ENCODE assay signal across 1 cellular context in genomic region chr1:27392778-27393635, GRCh38.
TF ChIP-seq lines count a peak whose summit lies in the region.

No MANE protein-coding gene starts in this region.

TF ChIP-seq in HepG2, 621 proteins besides CTCF, POLR2A, EP300 and RAD21:
- TF ChIP-seq BCL3 (CRISPR knock-in tag; IDR thresholded peaks at IDR 0.05), result no peak
- 0 out of 2 replicates have a peak, but pooled peaks have one; percentile 11 for TF ChIP-seq MAZ (IDR thresholded peaks at IDR 0.05; ENCODE audit: borderline replicate concordance, low read depth, low read length)
- TF ChIP-seq MAZ (CRISPR knock-in tag; IDR thresholded peaks at IDR 0.05; ENCODE audit: low read depth), result no peak
- TF ChIP-seq ARNT2 (CRISPR knock-in tag; IDR thresholded peaks at IDR 0.05; ENCODE audit: low read depth), result 0 out of 2 replicates have a peak, but pooled peaks have one; percentile 14
- TF ChIP-seq ZNF350 (CRISPR knock-in tag; IDR thresholded peaks at IDR 0.05; ENCODE audit: borderline replicate concordance, low read depth), result peak; percentile 2; the same call in 1 of the 2 replicates
- TF ChIP-seq GMEB1 (CRISPR knock-in tag; IDR thresholded peaks at IDR 0.05; ENCODE audit: borderline replicate concordance), result 0 out of 2 replicates have a peak, but pooled peaks have one; percentile 0
- TF ChIP-seq HDAC1 (CRISPR knock-in tag; IDR thresholded peaks at IDR 0.05), result 0 out of 2 replicates have a peak, but pooled peaks have one; percentile 32
- TF ChIP-seq CSRNP2 (CRISPR knock-in tag; conservative IDR thresholded peaks at IDR 0.05; ENCODE audit: low read depth), result no peak
- TF ChIP-seq ZNF816 (CRISPR knock-in tag; IDR thresholded peaks at IDR 0.05; ENCODE audit: borderline replicate concordance), result 0 out of 2 replicates have a peak, but pooled peaks have one; percentile 1
- TF ChIP-seq GFI1 (CRISPR knock-in tag; IDR thresholded peaks at IDR 0.05; ENCODE audit: borderline replicate concordance), result 0 out of 2 replicates have a peak, but pooled peaks have one; percentile 19
- TF ChIP-seq ARID3A (IDR thresholded peaks at IDR 0.05; ENCODE audit: low read depth, low read length), result no peak
- TF ChIP-seq PHF8 (CRISPR knock-in tag; IDR thresholded peaks at IDR 0.05), result 0 out of 2 replicates have a peak, but pooled peaks have one; percentile 8
- no peak for TF ChIP-seq KAT7 (CRISPR knock-in tag; IDR thresholded peaks at IDR 0.05; ENCODE audit: borderline replicate concordance)
- TF ChIP-seq FIP1L1 (IDR thresholded peaks at IDR 0.05; ENCODE audit: borderline replicate concordance, insufficient read depth, low read depth, low read length), result no peak
- no peak; the same call in 1 of the 2 replicates for TF ChIP-seq MTERF4 (CRISPR knock-in tag; IDR thresholded peaks at IDR 0.05)
- TF ChIP-seq CCDC6 (CRISPR knock-in tag; IDR thresholded peaks at IDR 0.05), result peak; percentile 12; the same call in 1 of the 2 replicates
- no peak for TF ChIP-seq ZSCAN21 (CRISPR knock-in tag; IDR thresholded peaks at IDR 0.05; ENCODE audit: borderline replicate concordance)
